In genomic region chr4:140790765-140791164, GRCh38 we compare ENCODE assay signal across 9 cellular contexts. TPM values are rescaled to one million over a fixed set of nuclear protein-coding genes. Genes with fewer than 3 reads are reported as not detected.
DNase-seq lines count a peak whose midpoint lies in the region; ATAC-seq, FAIRE-seq and TF ChIP-seq lines count a peak whose summit lies in the region.
"Had no signal": no experiment of that assay in that cellular context is flagged by ENCODE, and none has a peak within 500 bp of the region (broad histone marks: within the 10 kb centered on the region; RNA-seq: fewer than 3 reads in every experiment).

No MANE protein-coding gene starts in this region.

- in situ Hi-C loops in Panc1 (cut with HindIII; ENCODE audit: low pct_unique_long_range_greater_than_20kb, low sequenced_read_pairs) = no loop called here

- no peaks in the 10 kb centered on the region for H3K79me1 ChIP-seq in neuronal stem cell (ENCODE audit: low read depth, low read length)

- no peak for FAIRE-seq in HTR-8/SVneo (lab: Jason Lieb, UNC)

- no peaks in the 10 kb centered on the region for H3K4me1 ChIP-seq in Panc1 (ENCODE audit: control insufficient read depth, insufficient read depth, low read length)
- H3K4me1 ChIP-seq in mucosa of rectum (ENCODE audit: control insufficient read depth in 2 of 2, insufficient read depth in 2 of 2, low read length in 2 of 2) = no peaks in the 10 kb centered on the region
- H3K4me1 ChIP-seq in neuronal stem cell (ENCODE audit: control insufficient read depth in 2 of 2, insufficient read depth in 1 of 2, low read depth in 1 of 2, low read length in 2 of 2) = peaks cover 0 to 7% of the 10 kb centered on the region in 2 donors
- H3K4me1 ChIP-seq: body of pancreas had no signal

- ATAC-seq in GM18870 (IDR thresholded peaks at IDR 0.05; ENCODE audit: unreplicated experiment) (peak; percentile 90), HG02885 (IDR thresholded peaks at IDR 0.05; ENCODE audit: poor library complexity, unreplicated experiment) (peak; percentile 92), Panc1 (no peak)
- ATAC-seq: body of pancreas had no signal

- H3K14ac ChIP-seq in neuronal stem cell (ENCODE audit: low read length) = no peak overlapping the region

- no peak overlapping the region for H2BK12ac ChIP-seq in neuronal stem cell (ENCODE audit: low read length)

- no peak overlapping the region for H2BK5ac ChIP-seq in neuronal stem cell (ENCODE audit: low read length)

- H3K9ac ChIP-seq in mucosa of rectum (ENCODE audit: low read depth in 1 of 2, low read length in 2 of 2) (no peak overlapping the region), neuronal stem cell (ENCODE audit: low read depth, low read length, poor library complexity) (no peak overlapping the region)

- H2BK120ac ChIP-seq in neuronal stem cell (ENCODE audit: low read depth, low read length) = no peak overlapping the region

- H3K18ac ChIP-seq in neuronal stem cell (ENCODE audit: low read length) = no peak overlapping the region

- H2BK15ac ChIP-seq in neuronal stem cell (ENCODE audit: low read length) = no peak overlapping the region

- no peaks in the 10 kb centered on the region for H3K27me3 ChIP-seq in Panc1 (ENCODE audit: control insufficient read depth, insufficient read depth, low read length)
- H3K27me3 ChIP-seq in mucosa of rectum (ENCODE audit: control insufficient read depth in 2 of 2, insufficient read depth in 2 of 2, low read length in 2 of 2) = no peaks in the 10 kb centered on the region
- H3K27me3 ChIP-seq in neuronal stem cell (ENCODE audit: control insufficient read depth in 3 of 3, insufficient read depth in 3 of 3, low read depth in 1 of 3, low read length in 3 of 3) = no peaks in the 10 kb centered on the region
- H3K27me3 ChIP-seq: body of pancreas had no signal

- H3K9me3 ChIP-seq in Panc1 (ENCODE audit: control insufficient read depth, insufficient read depth, low read depth, low read length) = no peaks in the 10 kb centered on the region
- H3K9me3 ChIP-seq in mucosa of rectum (ENCODE audit: control insufficient read depth in 2 of 2, low read length in 2 of 2) = peaks cover 0 to 2% of the 10 kb centered on the region in 2 donors
- H3K9me3 ChIP-seq in neuronal stem cell (replicated peaks in 1 of 2; ENCODE audit: control insufficient read depth in 2 of 2, insufficient read depth in 1 of 2, low read depth in 1 of 2, low read length in 2 of 2) = peaks cover 0 to 3% of the 10 kb centered on the region in 2 donors

- no CpG with 5 or more reads among the region's 3 CpGs for WGBS in neuronal stem cell (ENCODE audit: extremely low coverage in 2 of 2, insufficient read length in 2 of 2, insufficient replicate concordance in 1 of 2), 2 donors

- TF ChIP-seq CTCF in Panc1 (IDR thresholded peaks at IDR 0.05) = no peak

- H3K36me3 ChIP-seq in Panc1 (ENCODE audit: control insufficient read depth, insufficient read depth, low read length) (no peaks in the 10 kb centered on the region), mucosa of rectum (ENCODE audit: control insufficient read depth in 2 of 2, insufficient read depth in 2 of 2, low read length in 2 of 2) (no peaks in the 10 kb centered on the region), neuronal stem cell (replicated peaks in 1 of 2; ENCODE audit: control insufficient read depth in 2 of 2, insufficient read depth in 2 of 2, low read length in 2 of 2) (no peaks in the 10 kb centered on the region)

- no peak overlapping the region for H2AK5ac ChIP-seq in neuronal stem cell (ENCODE audit: low read depth, low read length)

- H3K4ac ChIP-seq in neuronal stem cell (ENCODE audit: low read length) = no peak overlapping the region

- H3K27ac ChIP-seq in Panc1 (ENCODE audit: low read length) (no peak overlapping the region), mucosa of rectum (ENCODE audit: low read depth in 2 of 2, low read length in 2 of 2) (peak overlapping the region; percentile 44 to 54), neuronal stem cell (replicated peaks; ENCODE audit: low read length) (no peak overlapping the region)

- no peak overlapping the region for H3K4me3 ChIP-seq in Panc1 (ENCODE audit: low read depth in 2 of 2, low read length in 2 of 2)
- H3K4me3 ChIP-seq in mucosa of rectum (ENCODE audit: low read length in 2 of 2) = no peak overlapping the region
- H3K4me3 ChIP-seq in neuronal stem cell (ENCODE audit: low read length in 2 of 2) = no peak overlapping the region
- H3K4me3 ChIP-seq: body of pancreas had no signal

- BruUV-seq in Panc1 (replicated peaks; lab: Mats Ljungman, UMichigan) = no TSS peak

- intact Hi-C loops in Panc1 (cut with micrococcal nuclease; ENCODE audit: unreplicated experiment) = no loop called here

- H3K23ac ChIP-seq in neuronal stem cell (ENCODE audit: low read depth, low read length, poor library complexity) = no peak overlapping the region

- H4K8ac ChIP-seq in neuronal stem cell (ENCODE audit: low read depth, low read length) = no peak overlapping the region

- no peak overlapping the region for H4K91ac ChIP-seq in neuronal stem cell (ENCODE audit: low read depth, low read length, poor library complexity)

- peak; percentile 10 for DNase-seq in Panc1 (ENCODE audit: low read depth, low spot score)
- no peak for DNase-seq in HTR-8/SVneo (ENCODE audit: insufficient read length, low spot score)
- no peak for DNase-seq in activated CD8-positive, alpha-beta memory T cell treated with anti-CD3 and anti-CD28 coated beads, Interleukin-2, amount 50 U/mL, for 48 hours
- no peak for DNase-seq in stimulated activated CD4-positive, alpha-beta T cell treated with anti-CD3 and anti-CD28 coated beads, Interleukin-12 subunit alpha, Interleukin-12 subunit beta, amount 100 ng/mL, for 4 hours
- no peak for DNase-seq in neuronal stem cell (ENCODE audit: low spot score)

- H3K4me2 ChIP-seq in neuronal stem cell (ENCODE audit: insufficient read depth, low read length, poor library complexity, severe bottlenecking) = no peak overlapping the region

- POLR2A ChIA-PET in Panc1 (lab: Charles Lee) = interaction anchor here (0.5 kb wide), 1 partner anchor 102 kb away, joined by 11 read pairs; no protein-coding TSS in a partner anchor

- H2AFZ ChIP-seq in neuronal stem cell (ENCODE audit: low read length) = no peak overlapping the region

- CTCF ChIA-PET in Panc1 (lab: Charles Lee) = no interaction called here

RNA-seq across cellular contexts. Expression of gene TBC1D9, which starts 34.6 kb away (rescaled TPM):
- 21.7 TPM for total RNA-seq in Panc1 (2021; ENCODE audit: unreplicated experiment)
- 15.5 TPM for polyA plus RNA-seq in Panc1 (2012; ENCODE audit: insufficient read length)
- 15.9 TPM for polyA plus RNA-seq in neuronal stem cell (2013, experiment 1 of 2)
- 15.3 TPM for polyA plus RNA-seq in neuronal stem cell (2013, experiment 2 of 2)

Comparison
In these comparisons a context has a peak if more than half of its experiments do, and no peak if none do; other contexts are left out.
1. H3K27ac ChIP-seq: peak in mucosa of rectum (2 of 2); none in Panc1 (single experiment) and neuronal stem cell (single experiment).